In the genomic region with DNA sequence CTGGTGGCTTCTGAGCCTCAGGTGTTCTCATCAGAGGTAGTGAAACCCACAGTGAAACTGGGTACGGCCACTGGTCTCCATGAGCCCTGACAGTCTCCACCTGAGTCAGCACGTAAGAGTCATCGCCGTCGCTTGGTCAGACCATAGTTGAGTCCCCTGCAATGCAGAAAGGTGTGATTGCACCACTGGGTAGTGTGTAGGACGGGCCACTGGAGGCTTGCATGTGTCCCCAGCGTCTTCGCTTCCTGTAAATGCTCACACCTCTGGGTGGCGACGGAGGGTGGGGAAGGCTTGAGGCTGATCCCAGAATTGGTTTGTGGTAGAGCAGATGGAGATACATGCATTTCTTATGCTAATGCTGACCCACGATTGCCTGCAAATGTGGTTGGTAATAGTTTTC, we compare ENCODE assay signal across 19 cellular contexts. TPM values are rescaled to one million over a fixed set of nuclear protein-coding genes. Genes with fewer than 3 reads are reported as not detected.
DNase-seq lines count a peak whose midpoint lies in the region; ATAC-seq, FAIRE-seq and TF ChIP-seq lines count a peak whose summit lies in the region.
"Had no signal": no experiment of that assay in that cellular context is flagged by ENCODE, and none has a peak within 500 bp of the region (broad histone marks: within the 10 kb centered on the region; RNA-seq: fewer than 3 reads in every experiment).

No MANE protein-coding gene starts in this region.

- no peak overlapping the region for H3K4me2 ChIP-seq in GM23338

- H3K27ac Mint-ChIP-seq in GM23338 (peak overlapping the region; percentile 95), natural killer cell (peak overlapping the region; percentile 93 to 94), type B pancreatic cell (no peak overlapping the region)
- H3K27ac Mint-ChIP-seq: activated CD8-positive, alpha-beta T cell treated with anti-CD3 and anti-CD28 coated beads, Interleukin-2, amount 10 ng/mL, durations not matched to agents 7 days and 5 days; T-helper 2 cell treated with Interferon-gamma antibody and Interleukin-4, amounts not matched to agents 5 μg/mL and 100 μg/mL, for 36 hours had no signal

- peaks cover 8% of the 10 kb centered on the region for H3K27me3 Mint-ChIP-seq in GM23338 (ENCODE audit: insufficient read depth, low read depth, poor library complexity)
- peaks cover 50 to 64% of the 10 kb centered on the region in 2 donors for H3K27me3 Mint-ChIP-seq in natural killer cell (ENCODE audit: low read depth in 2 of 2)
- no peaks in the 10 kb centered on the region for H3K27me3 Mint-ChIP-seq in type B pancreatic cell

- no peak overlapping the region for H2AFZ ChIP-seq in GM23338
- H2AFZ ChIP-seq: parathyroid adenoma had no signal

- H3K36me3 ChIP-seq in GM23338 (ENCODE audit: insufficient read depth) = peaks cover 36% of the 10 kb centered on the region

- ATAC-seq in GM23338 (peak; percentile 46), natural killer cell (no peak), HG03196 (IDR thresholded peaks at IDR 0.05; ENCODE audit: unreplicated experiment) (no peak)
- ATAC-seq: activated CD8-positive, alpha-beta T cell treated with anti-CD3 and anti-CD28 coated beads, Interleukin-2, amount 10 ng/mL, durations not matched to agents 7 days and 5 days had no signal

- peak in 1 of 2 experiments; percentile 24; a peak in 1 of 4 replicates for TF ChIP-seq CTCF in GM23338 (conservative IDR thresholded peaks at IDR 0.05; ENCODE audit: low read depth in 2 of 2)
- TF ChIP-seq CTCF in natural killer cell (IDR thresholded peaks at IDR 0.05) = no peak
- no peak for TF ChIP-seq CTCF in type B pancreatic cell (conservative IDR thresholded peaks at IDR 0.05)

- DNase-seq in GM12891 (ENCODE audit: insufficient read length, low spot score) = peak; percentile 51
- DNase-seq in GM23338 (ENCODE audit: low spot score) = no peak
- peak; percentile 42 for DNase-seq in astrocyte of the hippocampus (ENCODE audit: low read depth, low spot score)
- DNase-seq in natural killer cell = no peak
- no peak for DNase-seq in type B pancreatic cell (ENCODE audit: extremely low spot score, unreplicated experiment)
- no peak for DNase-seq in EL
- DNase-seq: activated CD4-positive, CD25-positive, alpha-beta regulatory T cell; activated naive CD4-positive, alpha-beta T cell treated with anti-CD3 and anti-CD28 coated beads, Interleukin-2, amount 50 U/mL, for 16 hours; Karpas-422; NCI-H774; tibial artery had no signal

- no peak for TF ChIP-seq POLR2A in GM12891 (IDR thresholded peaks at IDR 0.05; ENCODE audit: low read depth, low read length)

- H3K4me1 Mint-ChIP-seq in GM23338 = peaks cover 24% of the 10 kb centered on the region
- H3K4me1 Mint-ChIP-seq in natural killer cell = peaks cover 34 to 40% of the 10 kb centered on the region in 2 donors
- H3K4me1 Mint-ChIP-seq in type B pancreatic cell (ENCODE audit: unreplicated experiment) = no peaks in the 10 kb centered on the region

- peaks cover 19% of the 10 kb centered on the region for H4K20me1 ChIP-seq in GM23338 (replicated peaks; ENCODE audit: insufficient read depth)

- intact Hi-C loops in natural killer cell (cut with micrococcal nuclease) = loop anchor here (2.0 kb wide), 1 partner anchor 60 kb away; no protein-coding TSS in a partner anchor

- H3K79me2 ChIP-seq in GM23338 (replicated peaks; ENCODE audit: insufficient read depth) = peaks cover 8% of the 10 kb centered on the region
- H3K79me2 ChIP-seq: parathyroid adenoma had no signal

- no peak overlapping the region for H3K4me3 Mint-ChIP-seq in GM23338
- peak overlapping the region; percentile 28 for H3K4me3 Mint-ChIP-seq in natural killer cell
- H3K4me3 Mint-ChIP-seq in type B pancreatic cell = no peak overlapping the region
- H3K4me3 Mint-ChIP-seq: activated CD8-positive, alpha-beta T cell treated with anti-CD3 and anti-CD28 coated beads, Interleukin-2, amount 10 ng/mL, durations not matched to agents 7 days and 5 days; T-helper 2 cell treated with Interferon-gamma antibody and Interleukin-4, amounts not matched to agents 5 μg/mL and 100 μg/mL, for 36 hours had no signal

- no peak overlapping the region for H3K4me3 ChIP-seq in GM23338
- H3K4me3 ChIP-seq: ascending aorta, lower lobe of right lung, SK-N-MC, tibial artery had no signal

- no peaks in the 10 kb centered on the region; the same call in none of the 2 replicates for H3F3A ChIP-seq in GM23338 (replicated peaks; ENCODE audit: low read depth)

- H3K36me3 Mint-ChIP-seq in GM23338 (ENCODE audit: low read depth) (peaks cover 81% of the 10 kb centered on the region), natural killer cell (no peaks in the 10 kb centered on the region), type B pancreatic cell (peaks cover 25% of the 10 kb centered on the region)

- no peak overlapping the region for H3K27ac ChIP-seq in GM23338 (ENCODE audit: low read depth)
- H3K27ac ChIP-seq: ascending aorta, lower lobe of right lung, parathyroid adenoma, SK-N-MC, tibial artery had no signal

- peak; percentile 90 for FAIRE-seq in GM12891 (lab: Jason Lieb, UNC)
- FAIRE-seq: islet of Langerhans had no signal

- no peaks in the 10 kb centered on the region for H3K4me1 ChIP-seq in GM23338 (ENCODE audit: insufficient read depth)
- H3K4me1 ChIP-seq: ascending aorta, lower lobe of right lung, parathyroid adenoma had no signal

- H3K9me3 Mint-ChIP-seq in GM23338 (no peaks in the 10 kb centered on the region), natural killer cell (no peaks in the 10 kb centered on the region), type B pancreatic cell (no peaks in the 10 kb centered on the region)
- H3K9me3 Mint-ChIP-seq: T-helper 2 cell treated with Interferon-gamma antibody and Interleukin-4, amounts not matched to agents 5 μg/mL and 100 μg/mL, for 36 hours had no signal

- no peaks in the 10 kb centered on the region for H3K27me3 ChIP-seq in GM23338 (ENCODE audit: insufficient read depth)
- H3K27me3 ChIP-seq: ascending aorta, tibial artery had no signal

- H3K9me2 ChIP-seq in GM23338 (ENCODE audit: insufficient read depth) = no peaks in the 10 kb centered on the region

TF ChIP-seq in GM12891, 5 proteins besides CTCF, POLR2A, EP300 and RAD21:
- TF ChIP-seq PAX5 (IDR thresholded peaks at IDR 0.05; ENCODE audit: insufficient read depth, low read length, severe bottlenecking) = no peak
- TF ChIP-seq TAF1 (IDR thresholded peaks at IDR 0.05; ENCODE audit: low read depth, low read length) = no peak
- TF ChIP-seq SPI1 (IDR thresholded peaks at IDR 0.05; ENCODE audit: low read depth, low read length) = peak; percentile 37; the same call in 1 of the 2 replicates
- TF ChIP-seq POLR2AphosphoS5 (IDR thresholded peaks at IDR 0.05; ENCODE audit: low read depth, low read length) = no peak
- no peak; the same call in none of the 2 replicates for TF ChIP-seq POU2F2 (IDR thresholded peaks at IDR 0.05; ENCODE audit: low read depth, low read length)
TF ChIP-seq in GM12891: peak in this region for 1.

TF ChIP-seq in GM23338, 12 proteins besides CTCF, POLR2A, EP300 and RAD21 (continues in another document):
- TF ChIP-seq CREB1 (CRISPR knock-in tag; IDR thresholded peaks at IDR 0.05; ENCODE audit: low read depth) (no peak), POLR2AphosphoS5 (IDR thresholded peaks at IDR 0.05; ENCODE audit: low read depth) (no peak), STAT1 (IDR thresholded peaks at IDR 0.05; ENCODE audit: unreplicated experiment) (no peak), ZNF331 (CRISPR knock-in tag; IDR thresholded peaks at IDR 0.05; ENCODE audit: low read depth) (no peak), REST (IDR thresholded peaks at IDR 0.05; ENCODE audit: unreplicated experiment) (no peak), JUNB (IDR thresholded peaks at IDR 0.05; ENCODE audit: unreplicated experiment) (no peak), EZH2 (IDR thresholded peaks at IDR 0.05; ENCODE audit: low read depth, unreplicated experiment) (no peak), ETS1 (IDR thresholded peaks at IDR 0.05) (no peak), EZH2phosphoT487 (IDR thresholded peaks at IDR 0.05; ENCODE audit: unreplicated experiment) (no peak)

RNA-seq across cellular contexts. Expression of gene CTTN, which starts 26.4 kb away (rescaled TPM):
- polyA plus RNA-seq in GM12891 (2012; ENCODE audit: low read depth, missing spikeins) = 27.9 TPM
- total RNA-seq in GM23338 (2014; rRNA removed; shearing (Covaris generic)) = 327 and 343 TPM in 2 replicates
- polyA plus RNA-seq in GM23338 (2016; fragmentation: Nextera tagmentation; extraction: Ambion mirVana) = 148 and 163 TPM in 2 replicates
- total RNA-seq in natural killer cell (1 to 10 TPM in 2 of 3 donors, under 1 TPM in 1; 0.59 to 5.8 (median 1.8) TPM), type B pancreatic cell (ENCODE audit: low replicate concordance) (211 and 264 TPM in 2 replicates)
- total RNA-seq: activated CD8-positive, alpha-beta T cell treated with anti-CD3 and anti-CD28 coated beads, Interleukin-2, amount 10 ng/mL, durations not matched to agents 7 days and 5 days had no signal

Comparison
In these comparisons a context has a peak if more than half of its experiments do, and no peak if none do; other contexts are left out.
1. DNase-seq: peak in GM12891 (single experiment) and astrocyte of the hippocampus (single experiment); none in GM23338 (single experiment), natural killer cell (single experiment), type B pancreatic cell (single experiment) and EL (single experiment).
2. RNA of gene CTTN, which starts 26.4 kb away (total RNA-seq): 327 to 343 TPM in GM23338 and 211 to 264 TPM in type B pancreatic cell; 0.59 to 5.8 TPM in natural killer cell; every median in the first group is over 10 times any median in the second.